In genomic region chr15:85482896-85483295, GRCh38 we compare ENCODE assay signal across 8 cellular contexts.
DNase-seq lines count a peak whose midpoint lies in the region; TF ChIP-seq lines count a peak whose summit lies in the region.

No MANE protein-coding gene starts in this region.

- H3K27ac Mint-ChIP-seq in osteocyte (ENCODE audit: unreplicated experiment) = peak overlapping the region; percentile 90
- no peak overlapping the region for H3K27ac Mint-ChIP-seq in activated CD4-positive, alpha-beta T cell treated with anti-CD3 and anti-CD28 coated beads, Interleukin-2, amount 10 ng/mL, durations not matched to agents 7 days and 5 days

- H3K36me3 Mint-ChIP-seq in osteocyte (ENCODE audit: unreplicated experiment) = peaks cover 1% of the 10 kb centered on the region
- H3K36me3 Mint-ChIP-seq in activated CD4-positive, alpha-beta T cell treated with anti-CD3 and anti-CD28 coated beads, Interleukin-2, amount 10 ng/mL, durations not matched to agents 7 days and 5 days (ENCODE audit: low read depth) = peaks cover 8% of the 10 kb centered on the region

- TF ChIP-seq CTCF in epithelial cell of proximal tubule (conservative IDR thresholded peaks at IDR 0.05; ENCODE audit: low read depth, low read length) (no peak), osteocyte (IDR thresholded peaks at IDR 0.05) (no peak)

- POLR2A ChIA-PET in activated CD4-positive, alpha-beta T cell treated with anti-CD3 and anti-CD28 coated beads, Interleukin-2, amount 10 ng/mL, durations not matched to agents 7 days and 5 days (lab: Charles Lee) = no interaction called here

- CTCF ChIA-PET in activated CD4-positive, alpha-beta T cell treated with anti-CD3 and anti-CD28 coated beads, Interleukin-2, amount 10 ng/mL, durations not matched to agents 7 days and 5 days (lab: Charles Lee) = no interaction called here

- H3K4me3 Mint-ChIP-seq in osteocyte (ENCODE audit: unreplicated experiment) = peak overlapping the region; percentile 42
- H3K4me3 Mint-ChIP-seq in activated CD4-positive, alpha-beta T cell treated with anti-CD3 and anti-CD28 coated beads, Interleukin-2, amount 10 ng/mL, durations not matched to agents 7 days and 5 days = no peak overlapping the region

- peak; percentile 81 for DNase-seq in ELR (ENCODE audit: low read depth)
- peak; percentile 90 for DNase-seq in NOMO-1 treated with DMSO at 0.1 percent for 48 hours (lab: John Stamatoyannopoulos, UW; ENCODE audit: unreplicated experiment)
- peak; percentile 68 for DNase-seq in epithelial cell of proximal tubule (ENCODE audit: low read depth)
- no peak for DNase-seq in osteocyte (ENCODE audit: extremely low spot score, unreplicated experiment)
- DNase-seq in NCI-H69 (lab: John Stamatoyannopoulos, UW) = no peak
- DNase-seq in NCI-H128 (lab: John Stamatoyannopoulos, UW; ENCODE audit: unreplicated experiment) = no peak
- DNase-seq in C1 segment of cervical spinal cord (lab: John Stamatoyannopoulos, UW) = no peak
- DNase-seq in activated CD4-positive, alpha-beta T cell treated with anti-CD3 and anti-CD28 coated beads, Interleukin-2, amount 10 ng/mL, durations not matched to agents 7 days and 5 days = no peak

- H3K9me3 Mint-ChIP-seq in osteocyte (ENCODE audit: unreplicated experiment) = no peaks in the 10 kb centered on the region
- H3K9me3 Mint-ChIP-seq in activated CD4-positive, alpha-beta T cell treated with anti-CD3 and anti-CD28 coated beads, Interleukin-2, amount 10 ng/mL, durations not matched to agents 7 days and 5 days = no peaks in the 10 kb centered on the region

- no peak overlapping the region for H3K4me3 ChIP-seq in epithelial cell of proximal tubule (ENCODE audit: low read depth, low read length)

- H3K4me1 Mint-ChIP-seq in osteocyte (ENCODE audit: unreplicated experiment) = peaks cover 78% of the 10 kb centered on the region
- peaks cover 33% of the 10 kb centered on the region for H3K4me1 Mint-ChIP-seq in activated CD4-positive, alpha-beta T cell treated with anti-CD3 and anti-CD28 coated beads, Interleukin-2, amount 10 ng/mL, durations not matched to agents 7 days and 5 days

- H3K27me3 Mint-ChIP-seq in osteocyte (ENCODE audit: unreplicated experiment) = no peaks in the 10 kb centered on the region
- no peaks in the 10 kb centered on the region for H3K27me3 Mint-ChIP-seq in activated CD4-positive, alpha-beta T cell treated with anti-CD3 and anti-CD28 coated beads, Interleukin-2, amount 10 ng/mL, durations not matched to agents 7 days and 5 days

Comparison
In these comparisons a context has a peak if more than half of its experiments do, and no peak if none do; other contexts are left out.
1. DNase-seq: peak in ELR (single experiment), NOMO-1 treated with DMSO at 0.1 percent for 48 hours (single experiment) and epithelial cell of proximal tubule (single experiment); none in osteocyte (single experiment), NCI-H69 (single experiment), NCI-H128 (single experiment), C1 segment of cervical spinal cord (0 of 14) and activated CD4-positive, alpha-beta T cell treated with anti-CD3 and anti-CD28 coated beads, Interleukin-2, amount 10 ng/mL, durations not matched to agents 7 days and 5 days (single experiment).